Comparison of ENCODE assay signal across 26 cellular contexts in genomic region chr7:149562602-149563001, GRCh38.
DNase-seq lines count a peak whose midpoint lies in the region; FAIRE-seq and TF ChIP-seq lines count a peak whose summit lies in the region.
"Had no signal": no experiment of that assay in that cellular context is flagged by ENCODE, and none has a peak within 500 bp of the region (broad histone marks: within the 10 kb centered on the region; RNA-seq: fewer than 3 reads in every experiment).

No MANE protein-coding gene starts in this region.

- H3K4me3 ChIP-seq in AG04450 (ENCODE audit: low read depth, low read length) (no peak overlapping the region), mesenchymal stem cell (ENCODE audit: insufficient read depth in 1 of 2, low read depth in 1 of 2, low read length in 2 of 2) (no peak overlapping the region)
- H3K4me3 ChIP-seq: cardiac muscle cell, gastrocnemius medialis, GM23338, ovary, upper lobe of left lung had no signal

- H3K27me3 Mint-ChIP-seq in HFFc6 (ENCODE audit: insufficient read depth) (peaks cover 3% of the 10 kb centered on the region), immature natural killer cell (ENCODE audit: low read depth in 3 of 3) (no peaks in the 10 kb centered on the region)
- H3K27me3 Mint-ChIP-seq: activated naive CD8-positive, alpha-beta T cell treated with anti-CD3 and anti-CD28 coated beads, Interleukin-2, amount 10 ng/mL, durations not matched to agents 7 days and 5 days; activated T-helper 17 cell treated with anti-CD3 and anti-CD28 coated beads, Interleukin-2, amount 50 U/mL, for 72 hours; dendritic cell treated with granulocyte-macrophage colony-stimulating factor and Interleukin-4, amounts not matched to agents 40 ng/mL and 50 ng/mL, for 4 days had no signal

- CTCF ChIA-PET in AG04450 (lab: Charles Lee): interaction anchor here (1.1 kb wide), 1 partner anchor 62 kb away, joined by 3 read pairs; no protein-coding TSS in a partner anchor

- no peaks in the 10 kb centered on the region for H3K9me3 Mint-ChIP-seq in HFFc6
- peaks cover 0 to 3% (median 0%) of the 10 kb centered on the region in 6 donors for H3K9me3 Mint-ChIP-seq in immature natural killer cell
- H3K9me3 Mint-ChIP-seq: GM23338, natural killer cell, WTC11 had no signal

- H3K27ac ChIP-seq in AG04450 (ENCODE audit: low read depth, low read length) (no peak overlapping the region), mesenchymal stem cell (ENCODE audit: low read length, poor library complexity, severe bottlenecking) (no peak overlapping the region)
- H3K27ac ChIP-seq: cardiac muscle cell, gastrocnemius medialis, ovary, upper lobe of left lung had no signal

- peak; percentile 10 for DNase-seq in AG04450 (ENCODE audit: low read depth, low spot score)
- peak; percentile 49 for DNase-seq in HFFc6
- DNase-seq in mesenchymal stem cell: peak; percentile 34
- no peak for DNase-seq in immature natural killer cell
- DNase-seq in Ammon's horn (ENCODE audit: low spot score): no peak
- no peak for DNase-seq in kidney tubule cell (ENCODE audit: low spot score)
- no peak for DNase-seq in DMS114 treated with DMSO at 0.1 percent for 48 hours (lab: John Stamatoyannopoulos, UW; ENCODE audit: unreplicated experiment)
- DNase-seq: activated CD4-positive, alpha-beta T cell treated with anti-CD3 and anti-CD28 coated beads, Interleukin-2, amount 50 U/mL, for 4 hours; activated CD8-positive, alpha-beta memory T cell treated with anti-CD3 and anti-CD28 coated beads, Interleukin-2, amount 50 U/mL, for 4 hours; activated naive CD8-positive, alpha-beta T cell treated with anti-CD3 and anti-CD28 coated beads, Interleukin-2, amount 10 ng/mL, durations not matched to agents 7 days and 5 days; DMS 273 treated with DMSO at 0.1 percent for 48 hours; gastrocnemius medialis; natural killer cell; NCI-H2081; NCI-H345; NCI-H774; ovary; right cardiac atrium; stimulated activated CD4-positive, alpha-beta T cell treated with anti-CD3 and anti-CD28 coated beads, Interleukin-15, amount 100 ng/mL, for 24 hours; upper lobe of left lung had no signal

- peaks cover 44% of the 10 kb centered on the region for H3K79me1 ChIP-seq in mesenchymal stem cell (replicated peaks; ENCODE audit: low read length, poor library complexity, severe bottlenecking)

- H3K36me3 Mint-ChIP-seq in HFFc6 (ENCODE audit: low read depth) (peaks cover 54% of the 10 kb centered on the region), immature natural killer cell (peaks cover 11 to 51% (median 26%) of the 10 kb centered on the region in 3 donors)
- H3K36me3 Mint-ChIP-seq: natural killer cell had no signal

- H3K9ac ChIP-seq in mesenchymal stem cell (ENCODE audit: low read length): no peak overlapping the region

- H4K8ac ChIP-seq in mesenchymal stem cell (ENCODE audit: low read length): no peak overlapping the region

- peak overlapping the region; percentile 29 for H3K27ac Mint-ChIP-seq in HFFc6
- H3K27ac Mint-ChIP-seq in immature natural killer cell: peak overlapping the region in 1 of 6 donors; percentile 28
- H3K27ac Mint-ChIP-seq: activated naive CD8-positive, alpha-beta T cell treated with anti-CD3 and anti-CD28 coated beads, Interleukin-2, amount 10 ng/mL, durations not matched to agents 7 days and 5 days; activated T-helper 17 cell treated with anti-CD3 and anti-CD28 coated beads, Interleukin-2, amount 50 U/mL, for 72 hours; dendritic cell treated with granulocyte-macrophage colony-stimulating factor and Interleukin-4, amounts not matched to agents 40 ng/mL and 50 ng/mL, for 4 days; GM23338; WTC11 had no signal

- H3K23ac ChIP-seq in mesenchymal stem cell (ENCODE audit: low read length in 2 of 2): no peak overlapping the region

- TF ChIP-seq CTCF in AG04450 (IDR thresholded peaks at IDR 0.05; ENCODE audit: low read depth, low read length) (no peak), HFFc6 (IDR thresholded peaks at IDR 0.05) (no peak)

- H4K91ac ChIP-seq in mesenchymal stem cell (ENCODE audit: low read length): no peak overlapping the region

- no peak overlapping the region for H2BK15ac ChIP-seq in mesenchymal stem cell (ENCODE audit: low read depth, poor library complexity, severe bottlenecking)

- no peak overlapping the region for H3K14ac ChIP-seq in mesenchymal stem cell (ENCODE audit: low read length in 2 of 2)

- H3K18ac ChIP-seq in mesenchymal stem cell (ENCODE audit: low read depth in 1 of 2, low read length in 2 of 2): no peak overlapping the region

- no peak overlapping the region for H2BK5ac ChIP-seq in mesenchymal stem cell (ENCODE audit: low read depth, low read length, poor library complexity, severe bottlenecking)

- H3K27me3 ChIP-seq in AG04450 (ENCODE audit: control insufficient read depth, insufficient read depth, low read length): no peaks in the 10 kb centered on the region
- no peaks in the 10 kb centered on the region for H3K27me3 ChIP-seq in mesenchymal stem cell (ENCODE audit: control insufficient read depth in 1 of 2, insufficient read depth in 1 of 2, low read length in 2 of 2)
- H3K27me3 ChIP-seq: cardiac muscle cell, gastrocnemius medialis, ovary, upper lobe of left lung had no signal

- 12% methylated on average over 4 of the region's 4 CpGs for WGBS in mesenchymal stem cell

- no peak overlapping the region for H2AFZ ChIP-seq in mesenchymal stem cell (ENCODE audit: low read depth, low read length)
- H2AFZ ChIP-seq: GM23338 had no signal

- no peak overlapping the region for H2BK120ac ChIP-seq in mesenchymal stem cell (ENCODE audit: low read depth, low read length)

- H3K9me3 ChIP-seq in AG04450 (ENCODE audit: control insufficient read depth, insufficient read depth, low read length): peaks cover 3% of the 10 kb centered on the region; the same call in 1 of the 2 replicates
- peaks cover 8% of the 10 kb centered on the region for H3K9me3 ChIP-seq in mesenchymal stem cell (ENCODE audit: control insufficient read depth, low read length)
- H3K9me3 ChIP-seq: gastrocnemius medialis, ovary, upper lobe of left lung had no signal

- H2AK5ac ChIP-seq in mesenchymal stem cell (ENCODE audit: low read length, severe bottlenecking): no peak overlapping the region

- peaks cover 14% of the 10 kb centered on the region for H3K4me1 ChIP-seq in mesenchymal stem cell (ENCODE audit: control insufficient read depth, insufficient read depth, low read depth, low read length)

- peaks cover 86% of the 10 kb centered on the region for H3K4me1 Mint-ChIP-seq in HFFc6 (ENCODE audit: low read depth)
- peaks cover 14 to 32% of the 10 kb centered on the region in 2 donors for H3K4me1 Mint-ChIP-seq in immature natural killer cell
- H3K4me1 Mint-ChIP-seq: GM23338, WTC11 had no signal

- peaks cover 22 to 42% of the 10 kb centered on the region in 2 experiments for H3K36me3 ChIP-seq in mesenchymal stem cell (ENCODE audit: control insufficient read depth in 1 of 2, insufficient read depth in 2 of 2, low read depth in 1 of 2, low read length in 2 of 2)
- H3K36me3 ChIP-seq: ovary had no signal

- no peak overlapping the region for H3K4me2 ChIP-seq in mesenchymal stem cell (ENCODE audit: low read length, poor library complexity, severe bottlenecking)
- H3K4me2 ChIP-seq: GM23338 had no signal

- no peak overlapping the region for H3K4ac ChIP-seq in mesenchymal stem cell (ENCODE audit: low read depth in 1 of 2, low read length in 2 of 2)

- H2BK12ac ChIP-seq in mesenchymal stem cell (ENCODE audit: low read length in 2 of 2): no peak overlapping the region

- POLR2A ChIA-PET in AG04450 (lab: Yijun Ruan, JAX): no interaction called here

- peak; percentile 64 for FAIRE-seq in endometrium (lab: Jason Lieb, UNC)

- H3K4me3 Mint-ChIP-seq in HFFc6 (no peak overlapping the region; the same call in 1 of the 2 replicates), immature natural killer cell (no peak overlapping the region)
- H3K4me3 Mint-ChIP-seq: activated naive CD8-positive, alpha-beta T cell treated with anti-CD3 and anti-CD28 coated beads, Interleukin-2, amount 10 ng/mL, durations not matched to agents 7 days and 5 days; activated T-helper 17 cell treated with anti-CD3 and anti-CD28 coated beads, Interleukin-2, amount 50 U/mL, for 72 hours; dendritic cell treated with granulocyte-macrophage colony-stimulating factor and Interleukin-4, amounts not matched to agents 40 ng/mL and 50 ng/mL, for 4 days; GM23338; natural killer cell; WTC11 had no signal

Comparison
In these comparisons a context has a peak if more than half of its experiments do, and no peak if none do; other contexts are left out.
1. DNase-seq: peak in AG04450 (single experiment), HFFc6 (single experiment) and mesenchymal stem cell (single experiment); none in immature natural killer cell (0 of 3), Ammon's horn (single experiment), kidney tubule cell (single experiment) and DMS114 treated with DMSO at 0.1 percent for 48 hours (single experiment).